1 cellular context compared by ENCODE assay signal in the genomic region with DNA sequence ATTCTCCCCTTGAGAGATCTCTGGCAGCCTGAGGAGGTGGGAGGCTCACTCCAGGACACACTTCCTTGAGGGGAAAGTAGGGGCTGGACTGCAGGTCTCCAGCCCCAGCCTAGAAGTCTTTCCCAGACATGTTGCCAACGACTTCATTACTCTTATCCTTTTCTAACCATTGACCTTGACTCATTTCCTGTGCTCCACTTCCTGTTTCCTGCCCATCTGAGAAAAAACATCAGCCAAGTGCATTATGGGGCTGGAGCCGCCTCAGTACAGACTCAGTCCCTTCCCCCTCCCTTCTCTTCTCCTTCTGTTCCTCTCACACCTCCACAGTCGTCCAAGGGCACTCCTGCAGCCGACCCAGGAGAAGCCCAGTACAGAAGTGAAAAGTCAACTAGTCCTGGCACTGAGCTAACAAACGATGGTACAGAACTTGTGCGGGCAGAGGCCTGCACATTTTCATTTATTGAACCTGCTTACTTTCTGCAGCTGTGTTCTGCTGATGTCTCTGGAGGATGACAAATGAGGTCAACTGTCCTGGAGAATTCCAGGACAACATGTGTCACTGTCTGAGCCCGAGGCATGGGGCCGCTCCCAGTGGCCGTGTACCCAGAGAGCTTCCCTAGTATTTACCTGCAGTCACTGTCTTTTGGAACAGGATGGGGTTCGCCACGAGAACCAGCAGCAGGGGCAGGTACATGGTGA.
TF ChIP-seq lines count a peak whose summit lies in the region.

No MANE protein-coding gene starts in this region.

TF ChIP-seq in SK-N-SH treated with all-trans-retinoic acid at 6 μM for 48 hours, 23 proteins besides CTCF, POLR2A, EP300 and RAD21 (continued from another document):
- TF ChIP-seq, protein P1, sequence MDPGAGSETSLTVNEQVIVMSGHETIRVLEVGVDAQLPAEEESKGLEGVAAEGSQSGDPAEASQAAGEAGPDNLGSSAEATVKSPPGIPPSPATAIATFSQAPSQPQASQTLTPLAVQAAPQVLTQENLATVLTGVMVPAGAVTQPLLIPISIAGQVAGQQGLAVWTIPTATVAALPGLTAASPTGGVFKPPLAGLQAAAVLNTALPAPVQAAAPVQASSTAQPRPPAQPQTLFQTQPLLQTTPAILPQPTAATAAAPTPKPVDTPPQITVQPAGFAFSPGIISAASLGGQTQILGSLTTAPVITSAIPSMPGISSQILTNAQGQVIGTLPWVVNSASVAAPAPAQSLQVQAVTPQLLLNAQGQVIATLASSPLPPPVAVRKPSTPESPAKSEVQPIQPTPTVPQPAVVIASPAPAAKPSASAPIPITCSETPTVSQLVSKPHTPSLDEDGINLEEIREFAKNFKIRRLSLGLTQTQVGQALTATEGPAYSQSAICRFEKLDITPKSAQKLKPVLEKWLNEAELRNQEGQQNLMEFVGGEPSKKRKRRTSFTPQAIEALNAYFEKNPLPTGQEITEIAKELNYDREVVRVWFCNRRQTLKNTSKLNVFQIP (CRISPR knock-in tag; IDR thresholded peaks at IDR 0.05; ENCODE audit: borderline replicate concordance, low read depth), result no peak
- no peak for TF ChIP-seq ZFP3 (CRISPR knock-in tag; IDR thresholded peaks at IDR 0.05)
- TF ChIP-seq TOX (CRISPR knock-in tag; IDR thresholded peaks at IDR 0.05; ENCODE audit: borderline replicate concordance), result no peak
- TF ChIP-seq TCF4 (CRISPR knock-in tag; IDR thresholded peaks at IDR 0.05; ENCODE audit: borderline replicate concordance), result no peak
- no peak for TF ChIP-seq ZNF70 (CRISPR knock-in tag; IDR thresholded peaks at IDR 0.05)
